8 cellular contexts compared by ENCODE assay signal in genomic region chr10:73096041-73096451, GRCh38. TPM values are rescaled to one million over a fixed set of nuclear protein-coding genes. Genes with fewer than 3 reads are reported as not detected.
DNase-seq lines count a peak whose midpoint lies in the region; ATAC-seq and TF ChIP-seq lines count a peak whose summit lies in the region.

No MANE protein-coding gene starts in this region.

- H3K9me3 Mint-ChIP-seq in activated CD4-positive, alpha-beta memory T cell treated with anti-CD3 and anti-CD28 coated beads, Interleukin-2, amount 10 ng/mL, durations not matched to agents 7 days and 5 days = no peaks in the 10 kb centered on the region

- peak overlapping the region; percentile 88 for H3K27ac Mint-ChIP-seq in activated CD4-positive, alpha-beta memory T cell treated with anti-CD3 and anti-CD28 coated beads, Interleukin-2, amount 10 ng/mL, durations not matched to agents 7 days and 5 days

- DNase-seq in NCI-H460 (ENCODE audit: extremely low read depth, low read depth) (peak; percentile 56), medulla oblongata (ENCODE audit: extremely low spot score) (peak; percentile 71), amniotic stem cell (lab: John Stamatoyannopoulos, UW) (no peak)
- DNase-seq in activated CD4-positive, alpha-beta memory T cell treated with anti-CD3 and anti-CD28 coated beads, Interleukin-2, amount 10 ng/mL, durations not matched to agents 7 days and 5 days = peak; percentile 79
- DNase-seq in stimulated activated CD8-positive, alpha-beta memory T cell treated with anti-CD3 and anti-CD28 coated beads, Interleukin-15, amount 100 ng/mL, for 24 hours (ENCODE audit: low read depth) = peak; percentile 41

- H3K36me3 Mint-ChIP-seq in activated CD4-positive, alpha-beta memory T cell treated with anti-CD3 and anti-CD28 coated beads, Interleukin-2, amount 10 ng/mL, durations not matched to agents 7 days and 5 days (ENCODE audit: low read depth) = peaks cover 7% of the 10 kb centered on the region

- H3K27ac ChIP-seq in ectodermal cell (ENCODE audit: insufficient read depth, low read depth, low read length, poor library complexity, severe bottlenecking) = peak overlapping the region; percentile 70

- H3K4me1 ChIP-seq in ectodermal cell (ENCODE audit: control insufficient read depth, insufficient read depth, low read length) = peaks cover 12% of the 10 kb centered on the region

- no peaks in the 10 kb centered on the region for H3K27me3 Mint-ChIP-seq in activated CD4-positive, alpha-beta memory T cell treated with anti-CD3 and anti-CD28 coated beads, Interleukin-2, amount 10 ng/mL, durations not matched to agents 7 days and 5 days

- no peaks in the 10 kb centered on the region for H3K9me3 ChIP-seq in ectodermal cell (ENCODE audit: control insufficient read depth, low read length)

- POLR2A ChIA-PET in activated CD4-positive, alpha-beta memory T cell treated with anti-CD3 and anti-CD28 coated beads, Interleukin-2, amount 10 ng/mL, durations not matched to agents 7 days and 5 days (lab: Charles Lee) = interaction anchor here (0.6 to 3.8 kb wide), 19 partner anchors 11 to 470 kb away, joined by 3 to 35 read pairs (median 4); partner anchors contain the start of genes CFAP70, DNAJC9, ECD and FAM149B1

- TF ChIP-seq POLR2A in GM15510 (IDR thresholded peaks at IDR 0.05; ENCODE audit: borderline replicate concordance, extremely low read depth, insufficient read length) = peak; percentile 50

- ATAC-seq in HG02763 (IDR thresholded peaks at IDR 0.05; ENCODE audit: unreplicated experiment) = peak; percentile 12

- peaks cover 29% of the 10 kb centered on the region for H3K4me1 Mint-ChIP-seq in activated CD4-positive, alpha-beta memory T cell treated with anti-CD3 and anti-CD28 coated beads, Interleukin-2, amount 10 ng/mL, durations not matched to agents 7 days and 5 days

- H3K4me3 Mint-ChIP-seq in activated CD4-positive, alpha-beta memory T cell treated with anti-CD3 and anti-CD28 coated beads, Interleukin-2, amount 10 ng/mL, durations not matched to agents 7 days and 5 days = peak overlapping the region; percentile 92

- WGBS in ectodermal cell, 2 experiments = 0% methylated on average over 29 of the region's 29 CpGs

- peak overlapping the region; percentile 88 for H3K4me3 ChIP-seq in ectodermal cell (ENCODE audit: insufficient read depth, low read depth, low read length)

- H3K36me3 ChIP-seq in ectodermal cell (ENCODE audit: control insufficient read depth, insufficient read depth, low read length) = no peaks in the 10 kb centered on the region

- H3K27me3 ChIP-seq in ectodermal cell (ENCODE audit: control insufficient read depth, insufficient read depth, low read length, poor library complexity, severe bottlenecking) = no peaks in the 10 kb centered on the region

- CTCF ChIA-PET in activated CD4-positive, alpha-beta memory T cell treated with anti-CD3 and anti-CD28 coated beads, Interleukin-2, amount 10 ng/mL, durations not matched to agents 7 days and 5 days (lab: Charles Lee) = interaction anchor here (0.5 to 4.9 kb wide), 22 partner anchors 13 to 1198 kb away, joined by 3 to 65 read pairs (median 5); partner anchors contain the start of genes ECD, FAM149B1, MRPS16 and NUDT13

RNA-seq across cellular contexts. Expression of gene P4HA1, which starts 0.6 kb away (rescaled TPM):
- total RNA-seq in NCI-H460 (2014; rRNA removed; shearing (Covaris generic)) = 212 and 220 TPM in 2 replicates
- 107 and 114 TPM in 2 replicates for polyA plus RNA-seq in NCI-H460 (2014; cell fraction: nucleus; rRNA removed)
- total RNA-seq in activated CD4-positive, alpha-beta memory T cell treated with anti-CD3 and anti-CD28 coated beads, Interleukin-2, amount 10 ng/mL, durations not matched to agents 7 days and 5 days = 10 to 100 TPM; 48.1 to 49.2 TPM
- 38.1 TPM for polyA plus RNA-seq in ectodermal cell (2013, experiment 1 of 4)
- 31.6 TPM for polyA plus RNA-seq in ectodermal cell (2013, experiment 2 of 4)
- polyA plus RNA-seq in ectodermal cell (2013, experiment 3 of 4) = 34.6 TPM
- 34.8 TPM for polyA plus RNA-seq in ectodermal cell (2013, experiment 4 of 4)

RNA-seq across cellular contexts. Expression of gene NUDT13, which starts 14.2 kb away (rescaled TPM):
- 6.3 and 7.1 TPM in 2 replicates for total RNA-seq in NCI-H460 (2014; rRNA removed; shearing (Covaris generic))
- 5.1 and 12.8 TPM in 2 replicates for polyA plus RNA-seq in NCI-H460 (2014; cell fraction: nucleus; rRNA removed)
- 1 to 10 TPM; 1.5 to 1.6 TPM for total RNA-seq in activated CD4-positive, alpha-beta memory T cell treated with anti-CD3 and anti-CD28 coated beads, Interleukin-2, amount 10 ng/mL, durations not matched to agents 7 days and 5 days
- 1.9 TPM for polyA plus RNA-seq in ectodermal cell (2013, experiment 1 of 4)
- polyA plus RNA-seq in ectodermal cell (2013, experiment 2 of 4) = 1.9 TPM
- 1.2 TPM for polyA plus RNA-seq in ectodermal cell (2013, experiment 3 of 4)
- 1.4 TPM for polyA plus RNA-seq in ectodermal cell (2013, experiment 4 of 4)
